ENCODE assay signal across 23 cellular contexts in the genomic region with DNA sequence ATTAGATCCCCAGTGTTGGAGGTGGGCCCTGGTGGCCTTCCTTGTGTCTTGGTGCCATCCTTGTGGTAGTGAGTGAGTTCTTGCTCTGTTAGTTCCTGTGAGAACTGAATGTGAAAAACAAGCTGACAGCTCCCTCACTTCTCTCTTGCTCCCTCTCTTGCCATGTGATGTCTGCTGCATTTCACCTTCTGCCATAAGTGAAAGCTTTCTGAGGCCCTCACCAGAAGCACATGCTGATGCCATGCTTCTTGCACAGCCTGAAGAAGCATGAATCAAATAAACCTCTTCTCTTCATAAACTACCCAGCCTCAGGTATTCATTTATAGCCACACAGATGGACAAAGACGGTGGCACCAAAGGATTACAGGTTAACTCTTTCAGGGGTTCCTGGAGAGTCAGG.
"Had no signal": no experiment of that assay in that cellular context is flagged by ENCODE, and none has a peak within 500 bp of the region (broad histone marks: within the 10 kb centered on the region; RNA-seq: fewer than 3 reads in every experiment).

No MANE protein-coding gene starts in this region.

- H3K4me2 ChIP-seq: smooth muscle cell had no signal

- H3K9me3 Mint-ChIP-seq: naive thymus-derived CD4-positive, alpha-beta T cell; natural killer cell treated with Interleukin-12 subunit alpha and Interleukin-12 subunit beta and Interleukin-15 and Interleukin-18, amount 100 ng/mL, for 72 hours; stimulated activated memory B cell treated with anti-CD40 and anti-IgM and Interleukin-4, amounts not matched to agents 10 μg/mL and 1 μg/mL and 100 μg/mL, for 72 hours; stimulated activated naive CD8-positive, alpha-beta T cell treated with anti-CD3 and anti-CD28 coated beads, Interleukin-15, amount 100 ng/mL, for 72 hours; type B pancreatic cell had no signal

- H3K4me3 Mint-ChIP-seq: naive thymus-derived CD4-positive, alpha-beta T cell; natural killer cell treated with Interleukin-12 subunit alpha and Interleukin-12 subunit beta and Interleukin-15 and Interleukin-18, amount 100 ng/mL, for 72 hours; stimulated activated memory B cell treated with anti-CD40 and anti-IgM and Interleukin-4, amounts not matched to agents 10 μg/mL and 1 μg/mL and 100 μg/mL, for 72 hours; stimulated activated naive CD8-positive, alpha-beta T cell treated with anti-CD3 and anti-CD28 coated beads, Interleukin-15, amount 100 ng/mL, for 72 hours; type B pancreatic cell had no signal

- H3K27ac Mint-ChIP-seq: naive thymus-derived CD4-positive, alpha-beta T cell; natural killer cell treated with Interleukin-12 subunit alpha and Interleukin-12 subunit beta and Interleukin-15 and Interleukin-18, amount 100 ng/mL, for 72 hours; progenitor cell of endocrine pancreas; stimulated activated memory B cell treated with anti-CD40 and anti-IgM and Interleukin-4, amounts not matched to agents 10 μg/mL and 1 μg/mL and 100 μg/mL, for 72 hours; stimulated activated naive CD8-positive, alpha-beta T cell treated with anti-CD3 and anti-CD28 coated beads, Interleukin-15, amount 100 ng/mL, for 72 hours; type B pancreatic cell had no signal

- H3K4me1 ChIP-seq: left ventricle myocardium inferior, right atrium auricular region, right lobe of liver, tibial nerve, uterus had no signal

- FAIRE-seq: kidney had no signal

- H3K27ac ChIP-seq: left ventricle myocardium inferior, ovary, right atrium auricular region, right lobe of liver, tibial nerve, uterus had no signal

- H3K4me1 Mint-ChIP-seq: naive thymus-derived CD4-positive, alpha-beta T cell; stimulated activated naive CD8-positive, alpha-beta T cell treated with anti-CD3 and anti-CD28 coated beads, Interleukin-15, amount 100 ng/mL, for 72 hours had no signal

- H3K4me3 ChIP-seq: left ventricle myocardium inferior, lung, mucosa of descending colon, ovary, right atrium auricular region, right lobe of liver, smooth muscle cell, tibial nerve, uterus had no signal

- ATAC-seq: mucosa of descending colon; naive thymus-derived CD4-positive, alpha-beta T cell; natural killer cell treated with Interleukin-12 subunit alpha and Interleukin-12 subunit beta and Interleukin-15 and Interleukin-18, amount 100 ng/mL, for 72 hours; right lobe of liver; stimulated activated memory B cell treated with anti-CD40 and anti-IgM and Interleukin-4, amounts not matched to agents 10 μg/mL and 1 μg/mL and 100 μg/mL, for 72 hours; stimulated activated naive CD8-positive, alpha-beta T cell treated with anti-CD3 and anti-CD28 coated beads, Interleukin-15, amount 100 ng/mL, for 72 hours had no signal

- H3K9me3 ChIP-seq: left ventricle myocardium inferior, mucosa of descending colon, ovary, right atrium auricular region, right lobe of liver, tibial nerve, uterus had no signal

- DNase-seq: kidney; left ventricle myocardium inferior; midbrain; mucosa of descending colon; naive thymus-derived CD4-positive, alpha-beta T cell; ovary; right lobe of liver; stimulated activated CD4-positive, alpha-beta T cell treated with anti-CD3 and anti-CD28 coated beads, Interleukin-1b, Interleukin-23, amount 100 ng/mL, for 48 hours; stimulated activated CD4-positive, alpha-beta T cell treated with anti-CD3 and anti-CD28 coated beads, Interleukin-2, amount 100 ng/mL, for 48 hours; stimulated activated CD4-positive, alpha-beta T cell treated with anti-CD3 and anti-CD28 coated beads, Interleukin-4, amount 100 ng/mL, for 4 hours; stimulated activated CD8-positive, alpha-beta memory T cell treated with anti-CD3 and anti-CD28 coated beads, Interleukin-4, amount 100 ng/mL, for 48 hours; stimulated activated naive CD4-positive, alpha-beta T cell treated with Interleukin-2 at 50 U/mL for 16 hours; stimulated activated naive CD8-positive, alpha-beta T cell treated with anti-CD3 and anti-CD28 coated beads, Interleukin-15, amount 100 ng/mL, for 72 hours; substantia nigra; uterus had no signal

- H3K36me3 Mint-ChIP-seq: naive thymus-derived CD4-positive, alpha-beta T cell; natural killer cell treated with Interleukin-12 subunit alpha and Interleukin-12 subunit beta and Interleukin-15 and Interleukin-18, amount 100 ng/mL, for 72 hours; stimulated activated memory B cell treated with anti-CD40 and anti-IgM and Interleukin-4, amounts not matched to agents 10 μg/mL and 1 μg/mL and 100 μg/mL, for 72 hours; type B pancreatic cell had no signal

- H3K36me3 ChIP-seq: left ventricle myocardium inferior, ovary, right atrium auricular region, right lobe of liver, tibial nerve, uterus had no signal

- H3K27me3 Mint-ChIP-seq: progenitor cell of endocrine pancreas; stimulated activated naive CD8-positive, alpha-beta T cell treated with anti-CD3 and anti-CD28 coated beads, Interleukin-15, amount 100 ng/mL, for 72 hours; type B pancreatic cell had no signal

- H3K27me3 ChIP-seq: ovary, right atrium auricular region, right lobe of liver, tibial nerve, uterus had no signal
